13 cellular contexts compared by ENCODE assay signal in genomic region chr7:70347880-70348279, GRCh38.
DNase-seq lines count a peak whose midpoint lies in the region; ATAC-seq and TF ChIP-seq lines count a peak whose summit lies in the region.
"Had no signal": no experiment of that assay in that cellular context is flagged by ENCODE, and none has a peak within 500 bp of the region (broad histone marks: within the 10 kb centered on the region; RNA-seq: fewer than 3 reads in every experiment).

No MANE protein-coding gene starts in this region.

- no peak overlapping the region for H3K27ac ChIP-seq in CD8-positive, alpha-beta T cell (ENCODE audit: low read depth, low read length)
- H3K27ac ChIP-seq: coronary artery, foreskin keratinocyte had no signal

- peak; percentile 86 for ATAC-seq in GM19438 (IDR thresholded peaks at IDR 0.05; ENCODE audit: low read depth, unreplicated experiment)
- ATAC-seq in HG02798 (IDR thresholded peaks at IDR 0.05; ENCODE audit: poor library complexity, unreplicated experiment): peak; percentile 82
- peak; percentile 94 for ATAC-seq in HG03460 (IDR thresholded peaks at IDR 0.05; ENCODE audit: unreplicated experiment)
- ATAC-seq in CD8-positive, alpha-beta T cell: no peak
- ATAC-seq: foreskin keratinocyte had no signal

- H3K36me3 Mint-ChIP-seq in CD8-positive, alpha-beta T cell: no peaks in the 10 kb centered on the region

- H3K27me3 ChIP-seq in CD8-positive, alpha-beta T cell (ENCODE audit: insufficient read depth, low read length): no peaks in the 10 kb centered on the region

- CTCF ChIA-PET in CD8-positive, alpha-beta T cell (lab: Charles Lee): no interaction called here

- no peaks in the 10 kb centered on the region for H3K9me3 ChIP-seq in CD8-positive, alpha-beta T cell (ENCODE audit: low read length)

- no peaks in the 10 kb centered on the region for H3K9me3 Mint-ChIP-seq in CD8-positive, alpha-beta T cell

- no peak overlapping the region for H3K27ac Mint-ChIP-seq in CD8-positive, alpha-beta T cell

- no peaks in the 10 kb centered on the region for H3K4me1 ChIP-seq in CD8-positive, alpha-beta T cell (ENCODE audit: insufficient read depth, low read length)
- H3K4me1 ChIP-seq: foreskin keratinocyte had no signal

- no peaks in the 10 kb centered on the region for H3K36me3 ChIP-seq in CD8-positive, alpha-beta T cell (ENCODE audit: insufficient read depth, low read length)

- no peak overlapping the region for H3K4me3 Mint-ChIP-seq in CD8-positive, alpha-beta T cell

- DNase-seq in GM13977 (ENCODE audit: low spot score) (peak; percentile 58), NCI-H2029 (lab: John Stamatoyannopoulos, UW) (no peak), NCI-H187 (lab: John Stamatoyannopoulos, UW) (no peak), head of caudate nucleus (no peak)
- DNase-seq in CD8-positive, alpha-beta T cell: no peak
- DNase-seq: foreskin keratinocyte; NCI-H1048; stimulated activated CD4-positive, alpha-beta T cell treated with anti-CD3 and anti-CD28 coated beads, Interleukin-12 subunit alpha, Interleukin-12 subunit beta, amount 100 ng/mL, for 4 hours; stimulated activated naive CD4-positive, alpha-beta T cell treated with Interleukin-2 at 50 U/mL for 16 hours had no signal

- H3K4me3 ChIP-seq in CD8-positive, alpha-beta T cell (ENCODE audit: low read depth, low read length): no peak overlapping the region
- H3K4me3 ChIP-seq: coronary artery had no signal

- intact Hi-C loops in CD8-positive, alpha-beta T cell (cut with DNase I, micrococcal nuclease): no loop called here
- intact Hi-C loops in head of caudate nucleus (cut with DNase I): no loop called here

- peaks cover 7% of the 10 kb centered on the region for H3K4me1 Mint-ChIP-seq in CD8-positive, alpha-beta T cell (ENCODE audit: low read depth)

- peaks cover 4% of the 10 kb centered on the region for H3K27me3 Mint-ChIP-seq in CD8-positive, alpha-beta T cell (ENCODE audit: low read depth)

- POLR2A ChIA-PET in CD8-positive, alpha-beta T cell (lab: Charles Lee): no interaction called here

- in situ Hi-C loops in GM13977 (cut with MboI; ENCODE audit: low pct_unique_long_range_greater_than_20kb, low sequenced_read_pairs, unreplicated experiment): loop anchor here (25.0 kb wide), 1 partner anchor 339 kb away; no protein-coding TSS in a partner anchor

- no peak for TF ChIP-seq CTCF in GM13977 (IDR thresholded peaks at IDR 0.05; ENCODE audit: extremely low read depth, insufficient read depth, missing control alignments)
- TF ChIP-seq CTCF in CD8-positive, alpha-beta T cell (IDR thresholded peaks at IDR 0.05): no peak
